In genomic region chr1:170205301-170205700, GRCh38 we compare ENCODE assay signal across 36 cellular contexts. TPM values are rescaled to one million over a fixed set of nuclear protein-coding genes. Genes with fewer than 3 reads are reported as not detected.
"Had no signal": no experiment of that assay in that cellular context is flagged by ENCODE, and none has a peak within 500 bp of the region (broad histone marks: within the 10 kb centered on the region; RNA-seq: fewer than 3 reads in every experiment).

No MANE protein-coding gene starts in this region.

- H3K4me1 ChIP-seq: colonic mucosa, esophagus squamous epithelium, foreskin keratinocyte, lower lobe of right lung, prostate gland, stomach had no signal

- H3K4me1 Mint-ChIP-seq: activated B cell treated with CpG ODN at 0.5 μM for 24 hours; activated CD4-positive, alpha-beta T cell treated with anti-CD3 and anti-CD28 coated beads for 36 hours; activated CD8-positive, alpha-beta memory T cell treated with anti-CD3 and anti-CD28 coated beads, Interleukin-2, amount 10 ng/mL, durations not matched to agents 7 days and 5 days; T-cell had no signal

- H3K9me3 ChIP-seq: adrenal gland, ascending aorta, colonic mucosa, lower lobe of right lung, neutrophil, pancreas, prostate gland, tibial nerve had no signal

- H3K27me3 ChIP-seq: adrenal gland, ascending aorta, cardiac muscle cell, colonic mucosa, esophagus squamous epithelium, foreskin keratinocyte, heart left ventricle, neutrophil, pancreas, stomach, tibial nerve had no signal

- H3K36me3 Mint-ChIP-seq: activated CD8-positive, alpha-beta memory T cell treated with anti-CD3 and anti-CD28 coated beads, Interleukin-2, amount 10 ng/mL, durations not matched to agents 7 days and 5 days; brain; stimulated activated naive B cell treated with anti-CD40 and anti-IgM and Interleukin-4, amounts not matched to agents 10 μg/mL and 1 μg/mL and 100 μg/mL, for 72 hours; T-cell had no signal

- H3K27ac Mint-ChIP-seq: activated B cell treated with CpG ODN at 0.5 μM for 24 hours; activated CD4-positive, alpha-beta T cell treated with anti-CD3 and anti-CD28 coated beads for 36 hours; activated CD8-positive, alpha-beta memory T cell treated with anti-CD3 and anti-CD28 coated beads, Interleukin-2, amount 10 ng/mL, durations not matched to agents 7 days and 5 days; activated CD8-positive, alpha-beta T cell treated with anti-CD3 and anti-CD28 coated beads, Interleukin-2, amount 10 ng/mL, durations not matched to agents 7 days and 5 days; activated naive CD8-positive, alpha-beta T cell; activated T-cell treated with anti-CD3 and anti-CD28 coated beads, Interleukin-2, amount 50 U/mL, for 72 hours; nephron progenitor cell; stimulated activated naive B cell treated with anti-CD40 and anti-IgM and Interleukin-4, amounts not matched to agents 10 μg/mL and 1 μg/mL and 100 μg/mL, for 72 hours; T-cell had no signal

- ATAC-seq: activated CD4-positive, alpha-beta T cell treated with anti-CD3 and anti-CD28 coated beads for 36 hours; activated CD8-positive, alpha-beta memory T cell treated with anti-CD3 and anti-CD28 coated beads, Interleukin-2, amount 10 ng/mL, durations not matched to agents 7 days and 5 days; activated CD8-positive, alpha-beta T cell treated with anti-CD3 and anti-CD28 coated beads, Interleukin-2, amount 10 ng/mL, durations not matched to agents 7 days and 5 days; activated T-cell treated with anti-CD3 and anti-CD28 coated beads, Interleukin-2, amount 50 U/mL, for 72 hours; foreskin keratinocyte; heart left ventricle; left lobe of liver; lower lobe of right lung; pancreas; sciatic nerve; stimulated activated naive B cell treated with anti-CD40 and anti-IgM and Interleukin-4, amounts not matched to agents 10 μg/mL and 1 μg/mL and 100 μg/mL, for 72 hours; T-cell had no signal

- H3K4me3 ChIP-seq: adrenal gland, ascending aorta, cardiac muscle cell, colonic mucosa, esophagus squamous epithelium, heart left ventricle, lower lobe of right lung, pancreas, prostate gland, skin epidermis, stomach, tibial nerve had no signal

- H3K36me3 ChIP-seq: adrenal gland, ascending aorta, cardiac muscle cell, colonic mucosa, esophagus squamous epithelium, heart left ventricle, lower lobe of right lung, neutrophil, pancreas, prostate gland, stomach, tibial nerve had no signal

- H3K4me3 Mint-ChIP-seq: activated B cell treated with CpG ODN at 0.5 μM for 24 hours; activated CD4-positive, alpha-beta T cell treated with anti-CD3 and anti-CD28 coated beads for 36 hours; activated CD8-positive, alpha-beta memory T cell treated with anti-CD3 and anti-CD28 coated beads, Interleukin-2, amount 10 ng/mL, durations not matched to agents 7 days and 5 days; activated CD8-positive, alpha-beta T cell treated with anti-CD3 and anti-CD28 coated beads, Interleukin-2, amount 10 ng/mL, durations not matched to agents 7 days and 5 days; activated naive CD8-positive, alpha-beta T cell; activated T-cell treated with anti-CD3 and anti-CD28 coated beads, Interleukin-2, amount 50 U/mL, for 72 hours; brain; nephron progenitor cell; stimulated activated naive B cell treated with anti-CD40 and anti-IgM and Interleukin-4, amounts not matched to agents 10 μg/mL and 1 μg/mL and 100 μg/mL, for 72 hours; T-cell had no signal

- DNase-seq: activated B cell treated with CpG ODN at 0.5 μM for 24 hours; activated CD4-positive, alpha-beta T cell treated with anti-CD3 and anti-CD28 coated beads for 36 hours; activated CD8-positive, alpha-beta memory T cell treated with anti-CD3 and anti-CD28 coated beads, Interleukin-2, amount 10 ng/mL, durations not matched to agents 7 days and 5 days; activated CD8-positive, alpha-beta T cell treated with anti-CD3 and anti-CD28 coated beads, Interleukin-2, amount 10 ng/mL, durations not matched to agents 7 days and 5 days; activated naive CD4-positive, alpha-beta T cell treated with Interleukin-2 at 50 U/mL for 16 hours; activated T-cell treated with anti-CD3 and anti-CD28 coated beads, Interleukin-2, amount 50 U/mL, for 72 hours; adrenal gland; cerebellar nuclear complex; colonic mucosa; effector CD8-positive, alpha-beta T cell; esophagus squamous epithelium; foreskin keratinocyte; heart left ventricle; lower lobe of right lung; nephron progenitor cell; pancreas; stimulated activated CD4-positive, alpha-beta T cell treated with anti-CD3 and anti-CD28 coated beads, Interleukin-4, amount 100 ng/mL, for 4 hours; stimulated activated CD8-positive, alpha-beta memory T cell treated with anti-CD3 and anti-CD28 coated beads, Interleukin-4, amount 100 ng/mL, for 48 hours; stimulated activated naive B cell treated with anti-CD40 and anti-IgM and Interleukin-4, amounts not matched to agents 10 μg/mL and 1 μg/mL and 100 μg/mL, for 72 hours; stomach; T-cell had no signal

RNA-seq across cellular contexts. Expression of gene NTMT2, which starts 59.5 kb away (rescaled TPM):
- total RNA-seq: activated B cell treated with CpG ODN at 0.5 μM for 24 hours; activated CD4-positive, alpha-beta T cell treated with anti-CD3 and anti-CD28 coated beads for 36 hours; activated CD8-positive, alpha-beta memory T cell treated with anti-CD3 and anti-CD28 coated beads, Interleukin-2, amount 10 ng/mL, durations not matched to agents 7 days and 5 days; activated CD8-positive, alpha-beta T cell treated with anti-CD3 and anti-CD28 coated beads, Interleukin-2, amount 10 ng/mL, durations not matched to agents 7 days and 5 days; activated T-cell treated with anti-CD3 and anti-CD28 coated beads, Interleukin-2, amount 50 U/mL, for 72 hours; adrenal gland; ascending aorta; cardiac muscle cell; colonic mucosa; dermis microvascular lymphatic vessel endothelial cell; esophagus squamous epithelium; foreskin keratinocyte; kidney epithelial cell; left lobe of liver; lower lobe of right lung; mucosa of gallbladder; pancreas; prostate gland; sciatic nerve; stomach; T-cell; T-helper 2 cell treated with Interferon-gamma antibody and Interleukin-4, amounts not matched to agents 100 ng/mL and 5 ng/mL, for 36 hours; tibial nerve; ureter had no signal
